Comparison of ENCODE assay signal across 8 cellular contexts in the genomic region with DNA sequence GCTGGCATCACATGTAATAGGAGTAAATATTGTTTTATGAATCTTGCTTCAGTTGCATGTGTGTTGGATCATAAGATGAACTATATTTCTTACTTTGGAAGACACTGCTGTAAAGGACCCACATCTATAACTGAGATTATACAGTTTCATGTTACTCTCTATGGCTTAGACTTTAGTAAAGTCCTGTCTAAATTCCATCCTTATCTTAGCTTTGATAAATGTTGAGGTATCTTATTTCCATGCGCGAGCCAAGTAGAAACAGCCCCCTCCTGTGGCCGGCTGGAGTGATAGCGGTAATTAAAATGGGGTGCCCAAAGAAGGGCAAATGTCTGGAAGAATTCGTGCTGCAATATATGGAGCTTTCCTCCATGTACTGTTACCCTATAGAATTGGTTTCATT. TPM values are rescaled to one million over a fixed set of nuclear protein-coding genes. Genes with fewer than 3 reads are reported as not detected.
DNase-seq lines count a peak whose midpoint lies in the region; ATAC-seq lines count a peak whose summit lies in the region.

No MANE protein-coding gene starts in this region.

- H3K79me2 ChIP-seq in GM23248 (ENCODE audit: insufficient read depth) = no peaks in the 10 kb centered on the region

- no peaks in the 10 kb centered on the region for H3K27me3 ChIP-seq in GM23248 (replicated peaks; ENCODE audit: insufficient read depth)
- no peaks in the 10 kb centered on the region for H3K27me3 ChIP-seq in endocrine pancreas (ENCODE audit: control insufficient read depth, insufficient read depth, low read length)

- DNase-seq in AG20443 (ENCODE audit: low spot score) (peak; percentile 42), GM23248 (peak; percentile 42), T-cell (peak in 26 of 34 experiments; percentile 8 to 54 (median 34)), pons (ENCODE audit: low spot score) (peak; percentile 5)
- DNase-seq in activated CD4-positive, CD25-positive, alpha-beta regulatory T cell (lab: John Stamatoyannopoulos, UW) = no peak

- WGBS in GM23248 (ENCODE audit: low coverage in 1 of 2, low lambda C conversion rate in 2 of 2, missing lambda C conversion rate in 2 of 2), 2 experiments = 47 to 53% methylated on average over 5 of the region's 5 CpGs

- in situ Hi-C loops in GM23248 (cut with MboI) = no loop called here

- ATAC-seq in T-cell (replicated peaks in 1 of 4) (no peak), GM18519 (IDR thresholded peaks at IDR 0.05; ENCODE audit: low FRiP score, unreplicated experiment) (no peak), HG03280 (IDR thresholded peaks at IDR 0.05; ENCODE audit: unreplicated experiment) (no peak)

- H3K4me2 ChIP-seq in GM23248 (ENCODE audit: unreplicated experiment) = no peak overlapping the region

- no peak overlapping the region for H3K27ac Mint-ChIP-seq in T-cell

- peaks cover 0 to 7% (median 0%) of the 10 kb centered on the region in 3 donors for H3K4me1 Mint-ChIP-seq in T-cell

- no peak overlapping the region for H2AFZ ChIP-seq in GM23248

- H3K4me1 ChIP-seq in GM23248 (ENCODE audit: insufficient read depth) (0 out of 2 replicates have a peak, but pooled peaks cover 4% of the 10 kb centered on the region), endocrine pancreas (ENCODE audit: control insufficient read depth, insufficient read depth, low read length) (peaks cover 44% of the 10 kb centered on the region)

- no peaks in the 10 kb centered on the region for H3K36me3 Mint-ChIP-seq in T-cell

- H3K27me3 Mint-ChIP-seq in T-cell = no peaks in the 10 kb centered on the region

- H3K9me3 ChIP-seq in GM23248 (ENCODE audit: low read depth) (no peaks in the 10 kb centered on the region), endocrine pancreas (ENCODE audit: control insufficient read depth, low read length) (no peaks in the 10 kb centered on the region)

- no peaks in the 10 kb centered on the region for H3K36me3 ChIP-seq in GM23248 (ENCODE audit: low read depth)
- H3K36me3 ChIP-seq in endocrine pancreas (ENCODE audit: control insufficient read depth, insufficient read depth, low read length) = no peaks in the 10 kb centered on the region

- H3K9me2 ChIP-seq in GM23248 (ENCODE audit: insufficient read depth) = no peaks in the 10 kb centered on the region

- H3F3A ChIP-seq in GM23248 (ENCODE audit: insufficient read depth) = no peaks in the 10 kb centered on the region

- no peak overlapping the region for H3K9ac ChIP-seq in GM23248
- no peak overlapping the region for H3K9ac ChIP-seq in endocrine pancreas (ENCODE audit: control insufficient read depth, insufficient read depth, low read length)

- H3K4me3 ChIP-seq in GM23248 = no peak overlapping the region
- H3K4me3 ChIP-seq in endocrine pancreas (ENCODE audit: control insufficient read depth, insufficient read depth, low read length) = peak overlapping the region; percentile 15

- no peaks in the 10 kb centered on the region for H3K9me3 Mint-ChIP-seq in T-cell

- POLR2A ChIA-PET in T-cell (lab: Charles Lee) = interaction anchor here in 1 of 2 donors (1.4 kb wide), 1 partner anchor 198 kb away, joined by 4 read pairs; no protein-coding TSS in a partner anchor

- no peaks in the 10 kb centered on the region for H4K20me1 ChIP-seq in GM23248 (ENCODE audit: insufficient read depth)

- H3K4me3 Mint-ChIP-seq in T-cell = no peak overlapping the region

- H3K27ac ChIP-seq in GM23248 = no peak overlapping the region

- CTCF ChIA-PET in T-cell (lab: Charles Lee) = interaction anchor here (0.6 to 5.8 kb wide), 17 partner anchors 10 to 1589 kb away, joined by 3 to 151 read pairs (median 4); a partner anchor contains a TSS

RNA-seq across cellular contexts. Expression of a gene that starts 43.0 kb away (rescaled TPM):
- not detected in 2 replicates for total RNA-seq in GM23248 (2014; rRNA removed; shearing (Covaris generic))
- polyA plus RNA-seq in GM23248 (2016; fragmentation: Nextera tagmentation; extraction: Ambion mirVana) = 0.14 and 0.48 TPM in 2 replicates
- not detected for total RNA-seq in T-cell

RNA-seq across cellular contexts. Expression of a gene that starts 57.1 kb away (rescaled TPM):
- 44.6 and 50.7 TPM in 2 replicates for total RNA-seq in GM23248 (2014; rRNA removed; shearing (Covaris generic))
- polyA plus RNA-seq in GM23248 (2016; fragmentation: Nextera tagmentation; extraction: Ambion mirVana) = 8.7 and 9.7 TPM in 2 replicates
- 1 to 10 TPM in 1 of 5 donors, under 1 TPM in 2, not detected in 2; 0.22 to 1.1 (median 0.33) TPM for total RNA-seq in T-cell

Comparison
In these comparisons a context has a peak if more than half of its experiments do, and no peak if none do; other contexts are left out.
1. DNase-seq: peak in AG20443 (single experiment), GM23248 (single experiment), T-cell (26 of 34) and pons (single experiment); none in activated CD4-positive, CD25-positive, alpha-beta regulatory T cell (0 of 4).
2. RNA of a gene that starts 57.1 kb away (total RNA-seq): 44.6 to 50.7 TPM in GM23248; 0.22 to 1.1 TPM in T-cell; every median in the first group is over 10 times any median in the second.